In the genomic region with DNA sequence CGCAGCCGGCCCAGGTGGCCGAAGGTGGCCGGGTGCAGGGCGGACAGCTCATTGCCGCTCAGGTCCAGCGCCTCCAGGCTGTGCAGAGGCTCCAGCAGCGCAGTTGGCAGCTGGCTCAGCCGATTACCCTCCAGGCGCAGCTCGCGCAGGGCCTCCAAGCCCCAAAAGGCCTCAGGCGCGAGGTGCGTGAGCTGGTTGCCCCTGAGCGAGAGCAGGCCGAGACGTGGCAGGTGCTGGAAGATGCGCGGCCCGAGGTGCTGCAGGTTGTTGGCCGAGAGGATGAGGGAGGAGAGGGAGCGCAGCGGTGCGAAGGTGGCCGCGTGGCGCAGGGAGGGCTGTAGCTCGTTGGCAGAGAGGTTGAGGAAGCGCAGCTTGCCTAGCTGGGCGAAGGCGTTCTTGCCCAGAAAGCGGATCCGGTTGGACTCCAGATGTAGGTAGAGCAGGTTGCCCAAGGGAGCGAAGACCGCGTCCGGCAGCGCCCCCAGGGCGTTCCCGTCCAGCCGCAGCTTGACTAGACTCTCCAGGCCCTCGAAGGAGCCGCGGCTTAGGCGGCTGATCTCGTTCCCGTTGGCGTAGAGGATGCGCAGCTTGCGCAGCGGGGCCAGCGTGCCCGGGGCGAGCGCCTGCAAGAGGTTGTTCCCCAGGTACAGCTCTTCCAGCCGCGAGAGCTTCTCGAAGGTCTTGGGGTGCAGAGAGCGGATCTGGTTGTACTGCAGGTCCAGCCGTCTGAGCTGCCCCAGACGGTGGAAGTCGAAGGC, we compare ENCODE assay signal across 1 cellular context.
TF ChIP-seq lines count a peak whose summit lies in the region.

No MANE protein-coding gene starts in this region.

TF ChIP-seq in SK-N-SH, 30 proteins besides CTCF, POLR2A, EP300 and RAD21 (continued from another document):
- TF ChIP-seq, protein P1, sequence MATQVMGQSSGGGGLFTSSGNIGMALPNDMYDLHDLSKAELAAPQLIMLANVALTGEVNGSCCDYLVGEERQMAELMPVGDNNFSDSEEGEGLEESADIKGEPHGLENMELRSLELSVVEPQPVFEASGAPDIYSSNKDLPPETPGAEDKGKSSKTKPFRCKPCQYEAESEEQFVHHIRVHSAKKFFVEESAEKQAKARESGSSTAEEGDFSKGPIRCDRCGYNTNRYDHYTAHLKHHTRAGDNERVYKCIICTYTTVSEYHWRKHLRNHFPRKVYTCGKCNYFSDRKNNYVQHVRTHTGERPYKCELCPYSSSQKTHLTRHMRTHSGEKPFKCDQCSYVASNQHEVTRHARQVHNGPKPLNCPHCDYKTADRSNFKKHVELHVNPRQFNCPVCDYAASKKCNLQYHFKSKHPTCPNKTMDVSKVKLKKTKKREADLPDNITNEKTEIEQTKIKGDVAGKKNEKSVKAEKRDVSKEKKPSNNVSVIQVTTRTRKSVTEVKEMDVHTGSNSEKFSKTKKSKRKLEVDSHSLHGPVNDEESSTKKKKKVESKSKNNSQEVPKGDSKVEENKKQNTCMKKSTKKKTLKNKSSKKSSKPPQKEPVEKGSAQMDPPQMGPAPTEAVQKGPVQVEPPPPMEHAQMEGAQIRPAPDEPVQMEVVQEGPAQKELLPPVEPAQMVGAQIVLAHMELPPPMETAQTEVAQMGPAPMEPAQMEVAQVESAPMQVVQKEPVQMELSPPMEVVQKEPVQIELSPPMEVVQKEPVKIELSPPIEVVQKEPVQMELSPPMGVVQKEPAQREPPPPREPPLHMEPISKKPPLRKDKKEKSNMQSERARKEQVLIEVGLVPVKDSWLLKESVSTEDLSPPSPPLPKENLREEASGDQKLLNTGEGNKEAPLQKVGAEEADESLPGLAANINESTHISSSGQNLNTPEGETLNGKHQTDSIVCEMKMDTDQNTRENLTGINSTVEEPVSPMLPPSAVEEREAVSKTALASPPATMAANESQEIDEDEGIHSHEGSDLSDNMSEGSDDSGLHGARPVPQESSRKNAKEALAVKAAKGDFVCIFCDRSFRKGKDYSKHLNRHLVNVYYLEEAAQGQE (IDR thresholded peaks at IDR 0.05; ENCODE audit: low read depth, low read length) = no peak
TF ChIP-seq in SK-N-SH: peak in this region for 0.
